Comparison of ENCODE assay signal across 27 cellular contexts in genomic region chr2:193973781-193974180, GRCh38.
"Had no signal": no experiment of that assay in that cellular context is flagged by ENCODE, and none has a peak within 500 bp of the region (broad histone marks: within the 10 kb centered on the region; RNA-seq: fewer than 3 reads in every experiment).

No MANE protein-coding gene starts in this region.

- H3K4me1 ChIP-seq: ascending aorta, body of pancreas had no signal

- H3K27me3 Mint-ChIP-seq: activated naive CD8-positive, alpha-beta T cell treated with anti-CD3 and anti-CD28 coated beads, Interleukin-2, amount 50 U/mL, for 24 hours; T-cell had no signal

- H3K9me3 ChIP-seq: body of pancreas had no signal

- H3K4me3 Mint-ChIP-seq: activated CD8-positive, alpha-beta T cell treated with anti-CD3 and anti-CD28 coated beads, Interleukin-2, amount 10 ng/mL, durations not matched to agents 7 days and 5 days; activated naive CD8-positive, alpha-beta T cell treated with anti-CD3 and anti-CD28 coated beads, Interleukin-2, amount 50 U/mL, for 24 hours; T-cell had no signal

- H3K27ac Mint-ChIP-seq: activated CD8-positive, alpha-beta T cell treated with anti-CD3 and anti-CD28 coated beads, Interleukin-2, amount 10 ng/mL, durations not matched to agents 7 days and 5 days; activated naive CD4-positive, alpha-beta T cell treated with anti-CD3 and anti-CD28 coated beads, Interleukin-2, amount 50 U/mL, for 72 hours; activated naive CD8-positive, alpha-beta T cell treated with anti-CD3 and anti-CD28 coated beads, Interleukin-2, amount 50 U/mL, for 24 hours; T-cell had no signal

- H3K36me3 ChIP-seq: ascending aorta had no signal

- ATAC-seq: activated CD8-positive, alpha-beta T cell treated with anti-CD3 and anti-CD28 coated beads, Interleukin-2, amount 10 ng/mL, durations not matched to agents 7 days and 5 days; activated naive CD4-positive, alpha-beta T cell treated with anti-CD3 and anti-CD28 coated beads, Interleukin-2, amount 50 U/mL, for 72 hours; activated naive CD8-positive, alpha-beta T cell treated with anti-CD3 and anti-CD28 coated beads, Interleukin-2, amount 50 U/mL, for 24 hours; body of pancreas; PC-3; T-cell had no signal

- H3K27me3 ChIP-seq: ascending aorta, body of pancreas had no signal

- H3K4me1 Mint-ChIP-seq: activated naive CD8-positive, alpha-beta T cell treated with anti-CD3 and anti-CD28 coated beads, Interleukin-2, amount 50 U/mL, for 24 hours; T-cell had no signal

- H3K36me3 Mint-ChIP-seq: T-cell had no signal

- DNase-seq: activated CD4-positive, alpha-beta T cell treated with anti-CD3 and anti-CD28 coated beads for 48 hours; activated CD4-positive, alpha-beta T cell treated with anti-CD3 and anti-CD28 coated beads, Interleukin-2, amount 50 U/mL, for 4 hours; activated CD4-positive, CD25-positive, alpha-beta regulatory T cell treated with anti-CD3 and anti-CD28 coated beads, Interleukin-2, amount 50 U/mL, for 72 hours; activated CD8-positive, alpha-beta memory T cell treated with anti-CD3 and anti-CD28 coated beads, Interleukin-2, amount 50 U/mL, for 48 hours; activated CD8-positive, alpha-beta T cell treated with anti-CD3 and anti-CD28 coated beads, Interleukin-2, amount 10 ng/mL, durations not matched to agents 7 days and 5 days; activated naive CD4-positive, alpha-beta T cell; activated naive CD8-positive, alpha-beta T cell treated with anti-CD3 and anti-CD28 coated beads, Interleukin-2, amount 50 U/mL, for 24 hours; activated T-cell treated with anti-CD3 and anti-CD28 coated beads, Interleukin-2, amount 50 U/mL, for 1 hour; amniotic stem cell; body of pancreas; central memory CD4-positive, alpha-beta T cell; Kasumi-1; KBM-7; NCI-H1048; NCI-H146; NCI-H1930; NCI-H510A treated with DMSO at 0.1 percent for 48 hours; NCI-H774; NK-92 treated with Interleukin-12 subunit alpha and Interleukin-12 subunit beta, amount 100 ng/mL, for 24 hours; PC-3; SHP77 treated with DMSO at 0.1 percent for 48 hours; T-cell; T-helper 2 cell; T1000 had no signal

- H3K4me3 ChIP-seq: ascending aorta, body of pancreas, coronary artery had no signal
